In the genomic region with DNA sequence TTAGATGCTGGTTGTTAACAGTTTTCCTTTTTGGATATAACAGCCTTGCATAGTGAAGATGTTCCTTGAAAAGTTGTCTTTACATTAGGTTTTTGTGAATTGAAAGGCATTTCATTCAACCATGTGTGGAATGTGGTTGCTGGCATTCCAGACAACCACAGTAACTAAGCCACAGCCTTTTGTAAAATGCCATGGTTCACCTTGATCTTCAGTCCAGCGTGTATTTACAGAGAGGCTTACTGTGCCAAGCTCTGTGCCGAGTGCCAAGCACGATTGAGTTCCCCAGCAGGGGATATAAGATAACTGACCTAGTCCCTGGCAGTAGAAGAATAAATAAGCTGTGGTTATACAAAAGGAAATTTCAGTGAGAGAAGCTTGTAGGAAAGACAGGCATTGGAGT, we compare ENCODE assay signal across 15 cellular contexts. TPM values are rescaled to one million over a fixed set of nuclear protein-coding genes. Genes with fewer than 3 reads are reported as not detected.
DNase-seq lines count a peak whose midpoint lies in the region; ATAC-seq and TF ChIP-seq lines count a peak whose summit lies in the region.
"Had no signal": no experiment of that assay in that cellular context is flagged by ENCODE, and none has a peak within 500 bp of the region (broad histone marks: within the 10 kb centered on the region; RNA-seq: fewer than 3 reads in every experiment).

No MANE protein-coding gene starts in this region.

- H3K27ac ChIP-seq in brain microvascular endothelial cell: no peak overlapping the region
- H3K27ac ChIP-seq: left lung, psoas muscle had no signal

- DNase-seq in AG10803 (ENCODE audit: low read depth) (peak; percentile 65), HT1080 (ENCODE audit: low read depth) (peak; percentile 43), left lobe of liver (ENCODE audit: low spot score) (peak; percentile 68), RKO (ENCODE audit: low spot score) (no peak), brain microvascular endothelial cell (no peak), NCI-H2196 (lab: John Stamatoyannopoulos, UW; ENCODE audit: unreplicated experiment) (no peak)
- no peak for DNase-seq in activated CD8-positive, alpha-beta T cell treated with anti-CD3 and anti-CD28 coated beads, Interleukin-2, amount 10 ng/mL, durations not matched to agents 7 days and 5 days
- no peak for DNase-seq in activated naive CD4-positive, alpha-beta T cell treated with anti-CD3 and anti-CD28 coated beads, Interleukin-2, amount 50 U/mL, for 16 hours
- DNase-seq: caudate nucleus; effector memory CD4-positive, alpha-beta T cell; left lung; naive thymus-derived CD4-positive, alpha-beta T cell; NCI-H1694 treated with DMSO at 0.1 percent for 48 hours; psoas muscle had no signal

- no peak overlapping the region for H3K4me3 ChIP-seq in AG10803 (ENCODE audit: low read length)
- no peak overlapping the region for H3K4me3 ChIP-seq in brain microvascular endothelial cell (ENCODE audit: low read depth, low read length)
- H3K4me3 ChIP-seq: left lung, psoas muscle had no signal

- H3K36me3 ChIP-seq in brain microvascular endothelial cell (replicated peaks): peaks cover 54% of the 10 kb centered on the region

- POLR2A ChIA-PET in activated CD8-positive, alpha-beta T cell treated with anti-CD3 and anti-CD28 coated beads, Interleukin-2, amount 10 ng/mL, durations not matched to agents 7 days and 5 days (lab: Charles Lee): no interaction called here

- TF ChIP-seq CTCF in AG10803 (conservative IDR thresholded peaks at IDR 0.05; ENCODE audit: low read length) (no peak), brain microvascular endothelial cell (IDR thresholded peaks at IDR 0.05; ENCODE audit: low read depth, low read length, missing control alignments) (no peak)

- in situ Hi-C loops in brain microvascular endothelial cell (cut with HindIII; ENCODE audit: low pct_ligation_motif_present, low sequenced_read_pairs): no loop called here

- H3K36me3 Mint-ChIP-seq in activated CD8-positive, alpha-beta T cell treated with anti-CD3 and anti-CD28 coated beads, Interleukin-2, amount 10 ng/mL, durations not matched to agents 7 days and 5 days (ENCODE audit: low read depth): peaks cover 70% of the 10 kb centered on the region

- no peaks in the 10 kb centered on the region for H3K27me3 ChIP-seq in brain microvascular endothelial cell (replicated peaks)
- H3K27me3 ChIP-seq: left lung had no signal

- no peaks in the 10 kb centered on the region for H3K9me3 Mint-ChIP-seq in activated CD8-positive, alpha-beta T cell treated with anti-CD3 and anti-CD28 coated beads, Interleukin-2, amount 10 ng/mL, durations not matched to agents 7 days and 5 days (ENCODE audit: insufficient read depth)
- H3K9me3 Mint-ChIP-seq: activated naive CD4-positive, alpha-beta T cell treated with anti-CD3 and anti-CD28 coated beads, Interleukin-2, amount 50 U/mL, for 72 hours; naive thymus-derived CD4-positive, alpha-beta T cell had no signal

- peak overlapping the region; percentile 4 for H3K27ac Mint-ChIP-seq in activated CD8-positive, alpha-beta T cell treated with anti-CD3 and anti-CD28 coated beads, Interleukin-2, amount 10 ng/mL, durations not matched to agents 7 days and 5 days

- H3K4me3 Mint-ChIP-seq in activated CD8-positive, alpha-beta T cell treated with anti-CD3 and anti-CD28 coated beads, Interleukin-2, amount 10 ng/mL, durations not matched to agents 7 days and 5 days: no peak overlapping the region
- H3K4me3 Mint-ChIP-seq: naive thymus-derived CD4-positive, alpha-beta T cell had no signal

- ATAC-seq in activated CD8-positive, alpha-beta T cell treated with anti-CD3 and anti-CD28 coated beads, Interleukin-2, amount 10 ng/mL, durations not matched to agents 7 days and 5 days: no peak
- peak; percentile 73 for ATAC-seq in left lobe of liver
- ATAC-seq: activated naive CD4-positive, alpha-beta T cell treated with anti-CD3 and anti-CD28 coated beads, Interleukin-2, amount 50 U/mL, for 72 hours; left lung; naive thymus-derived CD4-positive, alpha-beta T cell; psoas muscle had no signal

- H3K4me1 Mint-ChIP-seq in activated CD8-positive, alpha-beta T cell treated with anti-CD3 and anti-CD28 coated beads, Interleukin-2, amount 10 ng/mL, durations not matched to agents 7 days and 5 days (ENCODE audit: low read depth): peaks cover 43% of the 10 kb centered on the region

- CTCF ChIA-PET in activated CD8-positive, alpha-beta T cell treated with anti-CD3 and anti-CD28 coated beads, Interleukin-2, amount 10 ng/mL, durations not matched to agents 7 days and 5 days (lab: Charles Lee): interaction anchor here (0.8 to 1.9 kb wide), 3 partner anchors 9 to 34 kb away, joined by 3 to 6 read pairs (median 3); no protein-coding TSS in a partner anchor

- H3K27me3 Mint-ChIP-seq in activated CD8-positive, alpha-beta T cell treated with anti-CD3 and anti-CD28 coated beads, Interleukin-2, amount 10 ng/mL, durations not matched to agents 7 days and 5 days (ENCODE audit: low read depth): no peaks in the 10 kb centered on the region
- H3K27me3 Mint-ChIP-seq: naive thymus-derived CD4-positive, alpha-beta T cell had no signal

RNA-seq across cellular contexts. Expression of gene EXOSC2, which starts 4.9 kb away (rescaled TPM):
- 65.0 and 69.6 TPM in 2 replicates for total RNA-seq in HT1080 (2014; rRNA removed; shearing (Covaris generic))
- polyA plus RNA-seq in HT1080 (2015; cell fraction: cytosol; rRNA removed): 50.5 and 53.3 TPM in 2 replicates
- 77.7 and 81.6 TPM in 2 replicates for polyA plus RNA-seq in HT1080 (2015; cell fraction: nucleus; rRNA removed)
- total RNA-seq in activated CD8-positive, alpha-beta T cell treated with anti-CD3 and anti-CD28 coated beads, Interleukin-2, amount 10 ng/mL, durations not matched to agents 7 days and 5 days: 10 to 100 TPM; 59.6 to 61.6 TPM
- 12.9 TPM for total RNA-seq in left lobe of liver

RNA-seq across cellular contexts. Expression of gene PRDM12, which starts 34.1 kb away (rescaled TPM):
- 0.07 and 0.10 TPM in 2 replicates for total RNA-seq in HT1080 (2014; rRNA removed; shearing (Covaris generic))
- 0.33 and 0.36 TPM in 2 replicates for polyA plus RNA-seq in HT1080 (2015; cell fraction: cytosol; rRNA removed)
- 0.06 and 0.10 TPM in 2 replicates for polyA plus RNA-seq in HT1080 (2015; cell fraction: nucleus; rRNA removed)
- total RNA-seq in activated CD8-positive, alpha-beta T cell treated with anti-CD3 and anti-CD28 coated beads, Interleukin-2, amount 10 ng/mL, durations not matched to agents 7 days and 5 days: not detected
- total RNA-seq in left lobe of liver: 0.08 TPM
- total RNA-seq: activated naive CD4-positive, alpha-beta T cell treated with anti-CD3 and anti-CD28 coated beads, Interleukin-2, amount 50 U/mL, for 72 hours; left lung; naive thymus-derived CD4-positive, alpha-beta T cell; psoas muscle had no signal

Comparison
In these comparisons a context has a peak if more than half of its experiments do, and no peak if none do; other contexts are left out.
1. DNase-seq: peak in AG10803 (single experiment), HT1080 (single experiment) and left lobe of liver (single experiment); none in activated CD8-positive, alpha-beta T cell treated with anti-CD3 and anti-CD28 coated beads, Interleukin-2, amount 10 ng/mL, durations not matched to agents 7 days and 5 days (single experiment), RKO (single experiment), brain microvascular endothelial cell (single experiment), activated naive CD4-positive, alpha-beta T cell treated with anti-CD3 and anti-CD28 coated beads, Interleukin-2, amount 50 U/mL, for 16 hours (single experiment) and NCI-H2196 (single experiment).